In the genomic region with DNA sequence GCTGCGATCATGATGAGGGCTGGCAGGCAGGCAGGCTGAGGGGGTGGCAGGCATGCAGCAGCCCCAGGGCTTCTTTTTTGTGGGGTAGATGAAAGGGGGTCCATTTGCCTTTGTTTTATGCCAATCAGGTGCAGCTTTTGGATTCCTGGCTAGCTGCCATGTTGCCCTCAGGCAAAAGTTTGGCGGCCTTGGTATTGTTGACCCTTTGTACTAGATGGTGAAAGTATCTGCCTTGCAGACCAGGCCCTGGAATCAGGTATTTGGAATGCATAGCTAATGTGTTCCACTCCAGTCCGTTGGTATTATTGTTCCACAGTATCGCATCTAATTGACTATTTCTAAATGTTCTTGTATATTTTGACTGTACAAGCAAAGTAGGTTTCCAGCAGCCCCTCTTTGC, we compare ENCODE assay signal across 20 cellular contexts. TPM values are rescaled to one million over a fixed set of nuclear protein-coding genes. Genes with fewer than 3 reads are reported as not detected.
DNase-seq lines count a peak whose midpoint lies in the region; ATAC-seq and TF ChIP-seq lines count a peak whose summit lies in the region.
"Had no signal": no experiment of that assay in that cellular context is flagged by ENCODE, and none has a peak within 500 bp of the region (broad histone marks: within the 10 kb centered on the region; RNA-seq: fewer than 3 reads in every experiment).

No MANE protein-coding gene starts in this region.

- H3K27me3 ChIP-seq in heart right ventricle (no peaks in the 10 kb centered on the region), OCI-LY1 (ENCODE audit: insufficient read depth, low read length) (no peaks in the 10 kb centered on the region), colonic mucosa (no peaks in the 10 kb centered on the region), upper lobe of left lung (no peaks in the 10 kb centered on the region)
- H3K27me3 ChIP-seq: Peyer's patch had no signal

- H3F3A ChIP-seq in OCI-LY1 (ENCODE audit: insufficient read depth, low read length) = no peaks in the 10 kb centered on the region

- no peaks in the 10 kb centered on the region for H3K36me3 Mint-ChIP-seq in stimulated activated effector memory CD8-positive, alpha-beta T cell treated with anti-CD3 and anti-CD28 coated beads, Interleukin-12 subunit alpha, Interleukin-12 subunit beta, amount 100 ng/mL, for 72 hours
- no peaks in the 10 kb centered on the region for H3K36me3 Mint-ChIP-seq in HFFc6 (ENCODE audit: low read depth)

- H3K4me1 Mint-ChIP-seq in stimulated activated effector memory CD8-positive, alpha-beta T cell treated with anti-CD3 and anti-CD28 coated beads, Interleukin-12 subunit alpha, Interleukin-12 subunit beta, amount 100 ng/mL, for 72 hours = peaks cover 31% of the 10 kb centered on the region
- H3K4me1 Mint-ChIP-seq in HFFc6 (ENCODE audit: low read depth) = peaks cover 30% of the 10 kb centered on the region

- TF ChIP-seq CTCF in heart right ventricle (IDR thresholded peaks at IDR 0.05) (no peak), OCI-LY1 (IDR thresholded peaks at IDR 0.05; ENCODE audit: low read length) (no peak), colonic mucosa (IDR thresholded peaks at IDR 0.05) (no peak), HFFc6 (IDR thresholded peaks at IDR 0.05) (no peak), upper lobe of left lung (IDR thresholded peaks at IDR 0.05) (no peak)

- H3K9me3 ChIP-seq in heart right ventricle (no peaks in the 10 kb centered on the region), OCI-LY1 (ENCODE audit: low read length) (no peaks in the 10 kb centered on the region), colonic mucosa (no peaks in the 10 kb centered on the region), upper lobe of left lung (no peaks in the 10 kb centered on the region)
- H3K9me3 ChIP-seq: Peyer's patch, SK-N-SH had no signal

- H3K9me2 ChIP-seq in OCI-LY1 (ENCODE audit: low read depth, low read length) = no peaks in the 10 kb centered on the region
- H3K9me2 ChIP-seq: SK-N-SH had no signal

- peak overlapping the region; percentile 10 for H3K27ac Mint-ChIP-seq in stimulated activated effector memory CD8-positive, alpha-beta T cell treated with anti-CD3 and anti-CD28 coated beads, Interleukin-12 subunit alpha, Interleukin-12 subunit beta, amount 100 ng/mL, for 72 hours
- no peak overlapping the region for H3K27ac Mint-ChIP-seq in HFFc6
- H3K27ac Mint-ChIP-seq: T-cell had no signal

- H3K27ac ChIP-seq in heart right ventricle (no peak overlapping the region), OCI-LY1 (ENCODE audit: low read depth, low read length, poor library complexity, severe bottlenecking) (peak overlapping the region; percentile 79), colonic mucosa (no peak overlapping the region), upper lobe of left lung (no peak overlapping the region)
- H3K27ac ChIP-seq: HL-60, Peyer's patch had no signal

- H3K4me3 ChIP-seq in heart right ventricle (no peak overlapping the region), OCI-LY1 (ENCODE audit: low read depth, low read length, poor library complexity, severe bottlenecking) (no peak overlapping the region), colonic mucosa (no peak overlapping the region), upper lobe of left lung (no peak overlapping the region)
- H3K4me3 ChIP-seq: Peyer's patch had no signal

- no peak for ATAC-seq in heart right ventricle
- no peak for ATAC-seq in stimulated activated effector memory CD8-positive, alpha-beta T cell treated with anti-CD3 and anti-CD28 coated beads, Interleukin-12 subunit alpha, Interleukin-12 subunit beta, amount 100 ng/mL, for 72 hours
- no peak for ATAC-seq in upper lobe of left lung (ENCODE audit: low FRiP score in 2 of 2)
- ATAC-seq in HG03354 (IDR thresholded peaks at IDR 0.05; ENCODE audit: poor library complexity, severe bottlenecking, unreplicated experiment) = no peak
- ATAC-seq: T-cell had no signal

- H3K9ac ChIP-seq in OCI-LY1 (ENCODE audit: low read length) = no peak overlapping the region
- no peak overlapping the region for H3K9ac ChIP-seq in colonic mucosa (ENCODE audit: low read depth in 2 of 2, low read length in 2 of 2)
- H3K9ac ChIP-seq: SK-N-SH had no signal

- no peak for TF ChIP-seq POLR2A in upper lobe of left lung (IDR thresholded peaks at IDR 0.05)

- intact Hi-C loops in cardiac septum (cut with DNase I) = no loop called here
- intact Hi-C loops in heart right ventricle (cut with DNase I) = no loop called here
- intact Hi-C loops in colonic mucosa (cut with DNase I) = no loop called here

- no peaks in the 10 kb centered on the region for H3K9me3 Mint-ChIP-seq in stimulated activated effector memory CD8-positive, alpha-beta T cell treated with anti-CD3 and anti-CD28 coated beads, Interleukin-12 subunit alpha, Interleukin-12 subunit beta, amount 100 ng/mL, for 72 hours
- no peaks in the 10 kb centered on the region for H3K9me3 Mint-ChIP-seq in HFFc6
- H3K9me3 Mint-ChIP-seq: T-cell had no signal

- 92 to 95% methylated on average over 4 of the region's 4 CpGs for WGBS in heart right ventricle, 2 donors
- WGBS in upper lobe of left lung, 2 donors = 94 to 98% methylated on average over 4 of the region's 4 CpGs

- H4K20me1 ChIP-seq in OCI-LY1 (ENCODE audit: insufficient read depth, low read length) = no peaks in the 10 kb centered on the region

- H3K4me2 ChIP-seq in OCI-LY1 (ENCODE audit: low read length) = no peak overlapping the region
- H3K4me2 ChIP-seq: SK-N-SH had no signal

- 0 out of 2 replicates have a peak, but pooled peaks cover 3% of the 10 kb centered on the region for H3K79me2 ChIP-seq in OCI-LY1 (ENCODE audit: insufficient read depth, low read length)

- H3K27me3 Mint-ChIP-seq in HFFc6 (ENCODE audit: insufficient read depth) = no peaks in the 10 kb centered on the region; the same call in 1 of the 2 replicates
- H3K27me3 Mint-ChIP-seq: CD4-positive, CD25-positive, alpha-beta regulatory T cell; T-cell had no signal

- TF ChIP-seq EP300 in upper lobe of left lung (IDR thresholded peaks at IDR 0.05) = no peak

- no peak overlapping the region for H2AFZ ChIP-seq in OCI-LY1 (ENCODE audit: low read length)

- H3K36me3 ChIP-seq in heart right ventricle (no peaks in the 10 kb centered on the region), OCI-LY1 (ENCODE audit: insufficient read depth, low read length) (peaks cover 4% of the 10 kb centered on the region; the same call in 1 of the 2 replicates), colonic mucosa (no peaks in the 10 kb centered on the region), upper lobe of left lung (no peaks in the 10 kb centered on the region)
- H3K36me3 ChIP-seq: Peyer's patch had no signal

- H3K4me3 Mint-ChIP-seq in stimulated activated effector memory CD8-positive, alpha-beta T cell treated with anti-CD3 and anti-CD28 coated beads, Interleukin-12 subunit alpha, Interleukin-12 subunit beta, amount 100 ng/mL, for 72 hours = no peak overlapping the region
- no peak overlapping the region for H3K4me3 Mint-ChIP-seq in HFFc6
- H3K4me3 Mint-ChIP-seq: CD4-positive, CD25-positive, alpha-beta regulatory T cell; T-cell had no signal

- DNase-seq in cardiac septum (ENCODE audit: low spot score) (peak; percentile 26), heart right ventricle (no peak), colonic mucosa (peak; percentile 4), HFFc6 (no peak), upper lobe of left lung (no peak)
- DNase-seq in stimulated activated effector memory CD8-positive, alpha-beta T cell treated with anti-CD3 and anti-CD28 coated beads, Interleukin-12 subunit alpha, Interleukin-12 subunit beta, amount 100 ng/mL, for 72 hours (ENCODE audit: low spot score in 2 of 2) = no peak
- DNase-seq: CD4-positive, CD25-positive, alpha-beta regulatory T cell; H7; MV-4-11; NCI-H1694; NCI-H2107; NCI-H446; NCI-H774; Peyer's patch; SHP77; SK-N-SH; T-cell had no signal

- H3K4me1 ChIP-seq in heart right ventricle (peaks cover 0 to 3% (median 0%) of the 10 kb centered on the region in 9 donors), OCI-LY1 (ENCODE audit: insufficient read depth, low read length, severe bottlenecking) (peaks cover 23% of the 10 kb centered on the region), colonic mucosa (no peaks in the 10 kb centered on the region), upper lobe of left lung (no peaks in the 10 kb centered on the region)
- H3K4me1 ChIP-seq: Peyer's patch had no signal

RNA-seq across cellular contexts. Expression of a gene that starts 35.0 kb away (rescaled TPM):
- total RNA-seq in cardiac septum (19.3 TPM), heart right ventricle (10 to 100 TPM; 16.5 to 29.5 (median 25.4) TPM), colonic mucosa (10 to 100 TPM in 1 of 2 donors, 1 to 10 TPM in 1; 8.6 to 16.6 TPM), upper lobe of left lung (10 to 100 TPM; 14.9 to 38.8 (median 17.9) TPM)
- polyA plus RNA-seq in heart right ventricle = 10 to 100 TPM; 16.7 to 18.1 TPM
- 10 to 100 TPM in 4 of 6 experiments, 1 to 10 TPM in 2; 8.2 to 11.6 (median 11.0) TPM for total RNA-seq in HFFc6 (2021; fragmentation: NEBNext Ultra II Directional; extraction: Animal tissue kit (Norgen Biotek cat#: 25700))

Comparison
In these comparisons a context has a peak if more than half of its experiments do, and no peak if none do; other contexts are left out.
1. DNase-seq: peak in cardiac septum (single experiment) and colonic mucosa (single experiment); none in heart right ventricle (0 of 2), stimulated activated effector memory CD8-positive, alpha-beta T cell treated with anti-CD3 and anti-CD28 coated beads, Interleukin-12 subunit alpha, Interleukin-12 subunit beta, amount 100 ng/mL, for 72 hours (0 of 2), HFFc6 (single experiment) and upper lobe of left lung (0 of 2).